ENCODE assay signal across 8 cellular contexts in the genomic region with DNA sequence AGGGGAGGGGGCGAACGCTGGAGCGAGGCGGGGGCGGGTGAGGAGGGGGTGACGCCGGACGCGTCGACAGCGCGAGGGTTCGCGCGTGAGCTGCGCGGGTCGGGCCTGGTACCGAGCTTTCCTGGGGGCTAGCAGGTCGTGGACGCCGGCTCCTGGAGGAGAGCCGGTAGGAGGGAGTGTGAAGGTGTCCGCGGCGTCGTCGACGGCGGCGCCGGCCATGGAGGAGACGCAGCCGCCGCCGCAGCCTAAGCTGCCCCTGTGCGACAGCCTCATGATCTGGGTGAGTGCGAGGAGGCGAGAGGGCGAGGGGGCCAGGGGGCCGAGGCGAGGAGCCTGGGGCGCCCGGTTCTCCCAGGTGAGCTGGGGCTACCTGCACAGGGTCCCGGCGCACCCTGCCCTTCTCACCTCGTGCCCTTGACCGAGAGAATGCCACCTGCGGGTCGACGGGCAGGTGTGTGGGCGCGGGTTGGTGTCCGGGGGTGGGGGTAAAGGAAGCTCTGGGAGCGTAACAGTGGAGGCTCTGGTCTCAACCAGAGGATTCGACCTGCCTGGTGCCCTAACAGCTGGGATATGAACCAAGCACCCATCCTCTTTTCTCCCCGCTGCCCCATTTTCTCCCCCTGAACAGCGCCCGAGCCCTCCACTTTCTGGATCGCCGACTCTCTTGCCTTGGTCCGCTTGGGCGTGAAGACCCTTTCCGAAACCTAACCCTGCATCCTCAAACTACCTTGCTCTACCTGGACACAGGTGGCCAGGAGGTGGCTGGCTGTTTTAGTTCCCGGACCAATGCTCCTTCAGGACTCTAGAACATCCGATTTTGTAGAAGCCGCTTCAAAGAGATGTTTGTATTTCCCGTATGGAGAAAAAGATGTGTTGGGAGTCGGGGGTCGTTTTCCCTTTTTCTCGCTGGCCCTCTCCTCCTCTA. TPM values are rescaled to one million over a fixed set of nuclear protein-coding genes. Genes with fewer than 3 reads are reported as not detected.
DNase-seq lines count a peak whose midpoint lies in the region; ATAC-seq and TF ChIP-seq lines count a peak whose summit lies in the region.

A gene (plus strand): TSS at position 49 of the 925 bp plus-strand sequence. CDS start 169 bp downstream, at position 218.

- H3K79me2 ChIP-seq in GM23248 (ENCODE audit: insufficient read depth): no peaks in the 10 kb centered on the region

- no TSS peak for BruUV-seq in A673 (replicated peaks; lab: Mats Ljungman, UMichigan)

- H2AFZ ChIP-seq in GM23248: no peak within 1 kb of the TSS

- H3K4me3 Mint-ChIP-seq in activated T-helper 17 cell treated with anti-CD3 and anti-CD28 coated beads, Interleukin-2, amount 50 U/mL, for 72 hours: no peak within 1 kb of the TSS

- POLR2A ChIA-PET in A673 (lab: Charles Lee; ENCODE audit: low non-redundant PET): no interaction called here

- CTCF ChIA-PET in A673 (lab: Charles Lee): interaction anchor here (0.7 kb wide), 1 partner anchor 23 kb away, joined by 3 read pairs; no protein-coding TSS in a partner anchor

- H3K27me3 Mint-ChIP-seq in activated T-helper 17 cell treated with anti-CD3 and anti-CD28 coated beads, Interleukin-2, amount 50 U/mL, for 72 hours: peaks cover 8% of the 10 kb centered on the region

- H3K36me3 Mint-ChIP-seq in activated T-helper 17 cell treated with anti-CD3 and anti-CD28 coated beads, Interleukin-2, amount 50 U/mL, for 72 hours (ENCODE audit: low read depth): no peaks in the 10 kb centered on the region

- H3K27ac Mint-ChIP-seq in activated T-helper 17 cell treated with anti-CD3 and anti-CD28 coated beads, Interleukin-2, amount 50 U/mL, for 72 hours: no peak within 1 kb of the TSS

- peak within 1 kb of the TSS; percentile 95 for H3K4me3 ChIP-seq in A673 (ENCODE audit: low read depth, low read length, poor library complexity, severe bottlenecking)
- peak within 1 kb of the TSS; percentile 75 for H3K4me3 ChIP-seq in iPS DF 6.9 (ENCODE audit: low read length)
- peak within 1 kb of the TSS; percentile 33 to 67 (median 51) for H3K4me3 ChIP-seq in skin epidermis
- H3K4me3 ChIP-seq in GM23248: no peak within 1 kb of the TSS
- no peak within 1 kb of the TSS for H3K4me3 ChIP-seq in SJCRH30

- no peak within 1 kb of the TSS for H3K9ac ChIP-seq in GM23248

- H3K4me1 Mint-ChIP-seq in activated T-helper 17 cell treated with anti-CD3 and anti-CD28 coated beads, Interleukin-2, amount 50 U/mL, for 72 hours: peaks cover 5% of the 10 kb centered on the region

- H3K9me3 Mint-ChIP-seq in activated T-helper 17 cell treated with anti-CD3 and anti-CD28 coated beads, Interleukin-2, amount 50 U/mL, for 72 hours: no peaks in the 10 kb centered on the region

- no CpG with 5 or more reads among the region's 71 CpGs for WGBS in iPS DF 6.9 (ENCODE audit: insufficient coverage, insufficient read length)
- WGBS in GM23248 (ENCODE audit: low coverage in 1 of 2, low lambda C conversion rate in 2 of 2, missing lambda C conversion rate in 2 of 2), 2 experiments: 9 to 11% methylated on average over 23 to 67 of the region's 71 CpGs

- H3K36me3 ChIP-seq in A673 (ENCODE audit: insufficient read depth, low read length, poor library complexity, severe bottlenecking): peaks cover 19% of the 10 kb centered on the region
- H3K36me3 ChIP-seq in iPS DF 6.9 (ENCODE audit: control insufficient read depth, insufficient read depth, low read length): no peaks in the 10 kb centered on the region
- H3K36me3 ChIP-seq in GM23248 (ENCODE audit: low read depth): no peaks in the 10 kb centered on the region
- H3K36me3 ChIP-seq in SJCRH30: no peaks in the 10 kb centered on the region

- ATAC-seq in GM18909 (IDR thresholded peaks at IDR 0.05; ENCODE audit: poor library complexity, unreplicated experiment) (peak; percentile 20), HG03457 (IDR thresholded peaks at IDR 0.05; ENCODE audit: unreplicated experiment) (peak; percentile 24)
- ATAC-seq in activated T-helper 17 cell treated with anti-CD3 and anti-CD28 coated beads, Interleukin-2, amount 50 U/mL, for 72 hours (replicated peaks): peak; percentile 53

- in situ Hi-C loops in GM23248 (cut with MboI): no loop called here

- H3K9me3 ChIP-seq in A673 (ENCODE audit: low read depth, low read length, poor library complexity, severe bottlenecking): no peaks in the 10 kb centered on the region
- H3K9me3 ChIP-seq in iPS DF 6.9 (ENCODE audit: control insufficient read depth, insufficient read depth, low read length): no peaks in the 10 kb centered on the region
- H3K9me3 ChIP-seq in GM23248 (ENCODE audit: low read depth): no peaks in the 10 kb centered on the region
- H3K9me3 ChIP-seq in SJCRH30 (replicated peaks): no peaks in the 10 kb centered on the region

- H4K20me1 ChIP-seq in GM23248 (ENCODE audit: insufficient read depth): no peaks in the 10 kb centered on the region

- DNase-seq in A673 (ENCODE audit: low spot score): peak; percentile 52
- no peak for DNase-seq in iPS DF 6.9 (ENCODE audit: low read depth, low spot score)
- DNase-seq in GM23248: no peak
- no peak for DNase-seq in SJCRH30

- H3K27me3 ChIP-seq in A673 (replicated peaks; ENCODE audit: insufficient read depth, low read depth, low read length, poor library complexity) (no peaks in the 10 kb centered on the region), iPS DF 6.9 (ENCODE audit: control insufficient read depth, insufficient read depth, low read length) (no peaks in the 10 kb centered on the region), GM23248 (replicated peaks; ENCODE audit: insufficient read depth) (peaks cover 65% of the 10 kb centered on the region), SJCRH30 (no peaks in the 10 kb centered on the region)

- peak within 1 kb of the TSS; percentile 94 for H3K27ac ChIP-seq in A673 (ENCODE audit: low read depth, low read length, poor library complexity, severe bottlenecking)
- H3K27ac ChIP-seq in iPS DF 6.9 (ENCODE audit: low read length): no peak within 1 kb of the TSS
- peak within 1 kb of the TSS; percentile 50 to 91 (median 79) for H3K27ac ChIP-seq in skin epidermis
- H3K27ac ChIP-seq in GM23248: no peak within 1 kb of the TSS
- H3K27ac ChIP-seq in SJCRH30: no peak within 1 kb of the TSS

- no peaks in the 10 kb centered on the region for H3K9me2 ChIP-seq in GM23248 (ENCODE audit: insufficient read depth)

- peaks cover 18% of the 10 kb centered on the region for H3K4me1 ChIP-seq in A673 (ENCODE audit: insufficient read depth, low read length, poor library complexity, severe bottlenecking)
- H3K4me1 ChIP-seq in iPS DF 6.9 (ENCODE audit: control insufficient read depth, insufficient read depth, low read length): no peaks in the 10 kb centered on the region
- no peaks in the 10 kb centered on the region for H3K4me1 ChIP-seq in GM23248 (ENCODE audit: insufficient read depth)
- peaks cover 4% of the 10 kb centered on the region for H3K4me1 ChIP-seq in SJCRH30

- no peak within 1 kb of the TSS for H3K4me2 ChIP-seq in GM23248 (ENCODE audit: unreplicated experiment)

- intact Hi-C loops in A673 (cut with micrococcal nuclease; ENCODE audit: unreplicated experiment): no loop called here

- H3F3A ChIP-seq in GM23248 (ENCODE audit: insufficient read depth): no peaks in the 10 kb centered on the region

- no peak for TF ChIP-seq CTCF in A673 (conservative IDR thresholded peaks at IDR 0.05; ENCODE audit: low read depth, low read length)

RNA-seq across cellular contexts. Expression of the gene that starts here (rescaled TPM):
- 272 and 293 TPM in 2 replicates for total RNA-seq in A673 (2021)
- 10 to 100 TPM in 1 of 2 donors, 1 to 10 TPM in 1; 2.8 to 10.3 TPM for total RNA-seq in activated T-helper 17 cell treated with anti-CD3 and anti-CD28 coated beads, Interleukin-2, amount 50 U/mL, for 72 hours
- not detected in 2 replicates for total RNA-seq in GM23248 (2014; rRNA removed; shearing (Covaris generic))
- not detected in 2 replicates for polyA plus RNA-seq in GM23248 (2016; fragmentation: Nextera tagmentation; extraction: Ambion mirVana)
- 0.03 and 0.20 TPM in 2 replicates for total RNA-seq in SJCRH30 (2014; rRNA removed; shearing (Covaris generic))

Comparison
In these comparisons a context has a peak if more than half of its experiments do, and no peak if none do; other contexts are left out.
1. RNA of the gene that starts here (total RNA-seq): 272 to 293 TPM in A673; 2.8 to 10.3 TPM in activated T-helper 17 cell treated with anti-CD3 and anti-CD28 coated beads, Interleukin-2, amount 50 U/mL, for 72 hours, 0.03 to 0.20 TPM in SJCRH30 and not detected in GM23248; every median in the first group is over 10 times any median in the second.
2. H3K27ac ChIP-seq: peak in A673 (single experiment) and skin epidermis (21 of 21); none in iPS DF 6.9 (single experiment), GM23248 (single experiment) and SJCRH30 (single experiment).
3. H3K4me3 ChIP-seq: peak in A673 (single experiment), iPS DF 6.9 (single experiment) and skin epidermis (7 of 7); none in GM23248 (single experiment) and SJCRH30 (single experiment).
4. Peak in every context shown above with its lines, with median percentiles within 50 percentile points of each other: ATAC-seq.